ENCODE assay signal across 23 cellular contexts in the genomic region with DNA sequence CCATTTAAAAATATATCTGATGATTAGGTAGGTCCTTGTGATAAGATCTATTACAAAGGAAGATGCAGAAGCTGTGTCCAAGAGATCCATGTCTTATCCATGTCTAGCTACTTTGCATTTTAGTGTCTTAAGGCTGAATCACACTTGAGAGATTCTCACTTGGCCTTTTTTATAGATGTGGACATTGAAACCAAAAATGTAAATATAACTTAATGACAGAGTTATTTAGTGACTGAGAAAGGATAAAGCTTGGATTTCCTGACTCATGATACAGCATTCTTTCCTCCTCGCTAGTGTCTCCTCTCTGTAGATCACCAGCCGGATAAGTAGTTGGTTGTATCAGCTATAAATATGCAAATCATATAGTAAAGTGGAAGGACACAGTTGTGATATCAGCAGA. TPM values are rescaled to one million over a fixed set of nuclear protein-coding genes. Genes with fewer than 3 reads are reported as not detected.
"Had no signal": no experiment of that assay in that cellular context is flagged by ENCODE, and none has a peak within 500 bp of the region (broad histone marks: within the 10 kb centered on the region; RNA-seq: fewer than 3 reads in every experiment).

No MANE protein-coding gene starts in this region.

- H3K27ac ChIP-seq: colonic mucosa had no signal

- H3K36me3 ChIP-seq: colonic mucosa had no signal

- H3K4me1 ChIP-seq: colonic mucosa had no signal

- H3K27me3 ChIP-seq: colonic mucosa had no signal

- H3K4me3 ChIP-seq: colonic mucosa had no signal

- ATAC-seq: activated naive CD4-positive, alpha-beta T cell treated with anti-CD3 and anti-CD28 coated beads, Interleukin-2, amount 50 U/mL, for 72 hours; activated T-cell treated with anti-CD3 and anti-CD28 coated beads, Interleukin-2, amount 50 U/mL, for 4 hours; T-cell had no signal

- DNase-seq: activated B cell treated with CpG ODN at 0.5 μM for 24 hours; activated CD4-positive, alpha-beta memory T cell treated with anti-CD3 and anti-CD28 coated beads for 36 hours; activated CD4-positive, alpha-beta T cell treated with anti-CD3 and anti-CD28 coated beads, Interleukin-2, amount 10 ng/mL, durations not matched to agents 7 days and 5 days; activated CD8-positive, alpha-beta memory T cell treated with anti-CD3 and anti-CD28 coated beads for 24 hours; activated effector memory CD4-positive, alpha-beta T cell treated with anti-CD3 and anti-CD28 coated beads, Interleukin-2, amount 50 U/mL, for 16 hours; activated naive CD4-positive, alpha-beta T cell treated with Interleukin-2 at 50 U/mL for 16 hours; activated T-cell treated with anti-CD3 and anti-CD28 coated beads, Interleukin-2, amount 50 U/mL, for 4 hours; cerebellar nuclear complex; colonic mucosa; Karpas-422; NCI-H1105 treated with DMSO at 0.1 percent for 48 hours; NCI-H146; NCI-H1930; NCI-H345; NCI-H510A; NCI-H69; NK-92 treated with Interleukin-12 subunit alpha and Interleukin-12 subunit beta, amount 100 ng/mL, for 24 hours; OCI-M1; SHP77 treated with DMSO at 0.1 percent for 48 hours; T-cell; T-helper 2 cell; T1000 had no signal

- H3K9me3 ChIP-seq: colonic mucosa had no signal

RNA-seq across cellular contexts. Expression of a gene that starts 23.3 kb away (rescaled TPM):
- total RNA-seq: activated CD4-positive, alpha-beta memory T cell treated with anti-CD3 and anti-CD28 coated beads for 36 hours; activated CD4-positive, alpha-beta T cell treated with anti-CD3 and anti-CD28 coated beads, Interleukin-2, amount 10 ng/mL, durations not matched to agents 7 days and 5 days had no signal
